In genomic region chr1:165289556-165289955, GRCh38 we compare ENCODE assay signal across 15 cellular contexts.
"Had no signal": no experiment of that assay in that cellular context is flagged by ENCODE, and none has a peak within 500 bp of the region (broad histone marks: within the 10 kb centered on the region; RNA-seq: fewer than 3 reads in every experiment).

No MANE protein-coding gene starts in this region.

- H3K4me3 Mint-ChIP-seq: activated CD8-positive, alpha-beta memory T cell treated with anti-CD3 and anti-CD28 coated beads, Interleukin-2, amount 10 ng/mL, durations not matched to agents 7 days and 5 days; activated naive CD4-positive, alpha-beta T cell treated with anti-CD3 and anti-CD28 coated beads, Interleukin-2, amount 10 ng/mL, durations not matched to agents 7 days and 5 days; dendritic cell treated with granulocyte-macrophage colony-stimulating factor and Interleukin-4, amounts not matched to agents 40 ng/mL and 50 ng/mL, for 4 days; naive thymus-derived CD8-positive, alpha-beta T cell had no signal

- H3K36me3 Mint-ChIP-seq: activated CD8-positive, alpha-beta memory T cell treated with anti-CD3 and anti-CD28 coated beads, Interleukin-2, amount 10 ng/mL, durations not matched to agents 7 days and 5 days; activated naive CD4-positive, alpha-beta T cell treated with anti-CD3 and anti-CD28 coated beads, Interleukin-2, amount 10 ng/mL, durations not matched to agents 7 days and 5 days; naive thymus-derived CD8-positive, alpha-beta T cell had no signal

- H3K27ac Mint-ChIP-seq: activated CD8-positive, alpha-beta memory T cell treated with anti-CD3 and anti-CD28 coated beads, Interleukin-2, amount 10 ng/mL, durations not matched to agents 7 days and 5 days; activated naive CD4-positive, alpha-beta T cell treated with anti-CD3 and anti-CD28 coated beads, Interleukin-2, amount 10 ng/mL, durations not matched to agents 7 days and 5 days; dendritic cell treated with granulocyte-macrophage colony-stimulating factor and Interleukin-4, amounts not matched to agents 40 ng/mL and 50 ng/mL, for 4 days; naive thymus-derived CD8-positive, alpha-beta T cell had no signal

- H3K9me3 Mint-ChIP-seq: activated naive CD4-positive, alpha-beta T cell treated with anti-CD3 and anti-CD28 coated beads, Interleukin-2, amount 10 ng/mL, durations not matched to agents 7 days and 5 days; dendritic cell treated with granulocyte-macrophage colony-stimulating factor and Interleukin-4, amounts not matched to agents 40 ng/mL and 50 ng/mL, for 4 days had no signal

- H3K4me1 Mint-ChIP-seq: activated CD8-positive, alpha-beta memory T cell treated with anti-CD3 and anti-CD28 coated beads, Interleukin-2, amount 10 ng/mL, durations not matched to agents 7 days and 5 days; activated naive CD4-positive, alpha-beta T cell treated with anti-CD3 and anti-CD28 coated beads, Interleukin-2, amount 10 ng/mL, durations not matched to agents 7 days and 5 days; naive thymus-derived CD8-positive, alpha-beta T cell had no signal

- DNase-seq: activated CD4-positive, alpha-beta T cell treated with anti-CD3 and anti-CD28 coated beads for 1 hour; activated CD4-positive, alpha-beta T cell treated with anti-CD3 and anti-CD28 coated beads, Interleukin-2, amount 50 U/mL, for 48 hours; activated CD8-positive, alpha-beta memory T cell treated with anti-CD3 and anti-CD28 coated beads, Interleukin-2, amount 10 ng/mL, durations not matched to agents 7 days and 5 days; activated naive CD4-positive, alpha-beta T cell treated with anti-CD3 and anti-CD28 coated beads, Interleukin-2, amount 10 ng/mL, durations not matched to agents 7 days and 5 days; activated T-cell treated with anti-CD3 and anti-CD28 coated beads, Interleukin-2, amount 50 U/mL, for 1 hour; effector memory CD4-positive, alpha-beta T cell; kidney glomerular epithelial cell; mesenchymal stem cell; naive thymus-derived CD8-positive, alpha-beta T cell; pancreas; stimulated activated CD4-positive, alpha-beta T cell treated with anti-CD3 and anti-CD28 coated beads, Interleukin-1b, Interleukin-23, amount 100 ng/mL, for 48 hours; stomach; testis; upper lobe of right lung had no signal
